1 cellular context compared by ENCODE assay signal in genomic region chr10:31972519-31973041, GRCh38.
TF ChIP-seq lines count a peak whose summit lies in the region.

No MANE protein-coding gene starts in this region.

TF ChIP-seq in K562, 482 proteins besides CTCF, POLR2A, EP300 and RAD21 (continued from another document and continues in another):
- TF ChIP-seq CREB5 (CRISPR knock-in tag; IDR thresholded peaks at IDR 0.05) (no peak), MEIS2 (IDR thresholded peaks at IDR 0.05; ENCODE audit: partially characterized antibody) (peak; percentile 84), FOXP1 (CRISPR knock-in tag; IDR thresholded peaks at IDR 0.05) (peak; percentile 77; the same call in 1 of the 2 replicates), MECOM (CRISPR knock-in tag; IDR thresholded peaks at IDR 0.05) (peak; percentile 50; the same call in 1 of the 2 replicates), ELF1 (tag; IDR thresholded peaks at IDR 0.05) (no peak), MAX (CRISPR knock-in tag; IDR thresholded peaks at IDR 0.05) (peak; percentile 83), CBX3 (IDR thresholded peaks at IDR 0.05; ENCODE audit: borderline replicate concordance in 1 of 2, low read length in 2 of 2) (peak in 1 of 2 experiments; percentile 97; a peak in 1 of 3 replicates), ZBTB7A (IDR thresholded peaks at IDR 0.05; ENCODE audit: borderline replicate concordance, control insufficient read depth, low read depth, low read length) (0 out of 2 replicates have a peak, but pooled peaks have one; percentile 38), HDAC2 (IDR thresholded peaks at IDR 0.05) (peak; percentile 98), IRF2 (CRISPR knock-in tag; IDR thresholded peaks at IDR 0.05) (no peak), NR2C1 (IDR thresholded peaks at IDR 0.05) (0 out of 2 replicates have a peak, but pooled peaks have one; percentile 42), NR2C1 (tag; IDR thresholded peaks at IDR 0.05) (peak; percentile 68; the same call in 1 of the 2 replicates), BACH1 (tag; IDR thresholded peaks at IDR 0.05) (peak; percentile 49; the same call in 1 of the 2 replicates), BRD4 (IDR thresholded peaks at IDR 0.05) (no peak), PBX2 (CRISPR knock-in tag; IDR thresholded peaks at IDR 0.05; ENCODE audit: low read depth) (no peak), PBX2 (tag; conservative IDR thresholded peaks at IDR 0.05; ENCODE audit: low read depth) (peak; percentile 32), POLR2AphosphoS5 (IDR thresholded peaks at IDR 0.05; ENCODE audit: control insufficient read depth, insufficient read depth, low read depth, low read length) (peak; percentile 98), NFIC (IDR thresholded peaks at IDR 0.05) (peak; percentile 97), HNRNPL (IDR thresholded peaks at IDR 0.05; ENCODE audit: low read depth, low read length) (no peak), HLTF (IDR thresholded peaks at IDR 0.05) (peak; percentile 94), GABPB2 (CRISPR knock-in tag; conservative IDR thresholded peaks at IDR 0.05) (no peak), ZBTB43 (CRISPR knock-in tag; IDR thresholded peaks at IDR 0.05) (0 out of 2 replicates have a peak, but pooled peaks have one; percentile 74), KLF1 (tag; IDR thresholded peaks at IDR 0.05) (no peak), ESRRB (CRISPR knock-in tag; IDR thresholded peaks at IDR 0.05; ENCODE audit: borderline replicate concordance) (no peak), TCF7L2 (IDR thresholded peaks at IDR 0.05; ENCODE audit: low read depth, low read length) (peak; percentile 26; the same call in 1 of the 2 replicates), SAFB2 (IDR thresholded peaks at IDR 0.05; ENCODE audit: borderline replicate concordance, low read depth, low read length, severe bottlenecking) (no peak), HMGN3 (IDR thresholded peaks at IDR 0.05; ENCODE audit: borderline replicate concordance, extremely low read depth, insufficient read length, low read depth, low read length) (peak; percentile 93), ATF4 (CRISPR knock-in tag; IDR thresholded peaks at IDR 0.05) (peak; percentile 60; the same call in 1 of the 2 replicates), MITF (IDR thresholded peaks at IDR 0.05) (no peak), KHSRP (IDR thresholded peaks at IDR 0.05) (peak; percentile 83), ETV5 (CRISPR knock-in tag; IDR thresholded peaks at IDR 0.05; ENCODE audit: low read depth) (peak; percentile 66; the same call in 1 of the 2 replicates), GATAD2B (IDR thresholded peaks at IDR 0.05; ENCODE audit: borderline replicate concordance) (peak; percentile 96), ZBTB9 (CRISPR knock-in tag; IDR thresholded peaks at IDR 0.05) (peak; percentile 43; the same call in 1 of the 2 replicates), MYNN (IDR thresholded peaks at IDR 0.05) (peak; percentile 91), MYNN (CRISPR knock-in tag; IDR thresholded peaks at IDR 0.05) (no peak), TAL1 (IDR thresholded peaks at IDR 0.05) (peak; percentile 99), ETS2 (tag; IDR thresholded peaks at IDR 0.05; ENCODE audit: borderline replicate concordance, poor library complexity, severe bottlenecking) (no peak), ZNF75A (CRISPR knock-in tag; IDR thresholded peaks at IDR 0.05) (no peak), CBX8 (IDR thresholded peaks at IDR 0.05; ENCODE audit: borderline replicate concordance, extremely low read depth, low read depth, low read length, poor library complexity, severe bottlenecking) (no peak), NR0B1 (IDR thresholded peaks at IDR 0.05; ENCODE audit: partially characterized antibody) (no peak), TOE1 (IDR thresholded peaks at IDR 0.05; ENCODE audit: borderline replicate concordance) (peak; percentile 78), TOE1 (CRISPR knock-in tag; IDR thresholded peaks at IDR 0.05; ENCODE audit: borderline replicate concordance, low read depth) (no peak), ZNF143 (CRISPR knock-in tag; IDR thresholded peaks at IDR 0.05) (no peak), RB1 (IDR thresholded peaks at IDR 0.05; ENCODE audit: low read depth) (peak; percentile 55), GMEB1 (CRISPR knock-in tag; IDR thresholded peaks at IDR 0.05) (no peak), JUND (IDR thresholded peaks at IDR 0.05; ENCODE audit: borderline replicate concordance, low read depth, low read length) (peak; percentile 79; the same call in 1 of the 2 replicates), JUND (tag; IDR thresholded peaks at IDR 0.05; ENCODE audit: borderline replicate concordance, low read depth, low read length) (peak; percentile 85; the same call in 2 of the 3 replicates), L3MBTL2 (IDR thresholded peaks at IDR 0.05) (peak; percentile 54), RUNX1 (IDR thresholded peaks at IDR 0.05; ENCODE audit: low read depth) (peak; percentile 97), ZNF764 (CRISPR knock-in tag; IDR thresholded peaks at IDR 0.05; ENCODE audit: low read depth) (no peak), LCOR (CRISPR knock-in tag; IDR thresholded peaks at IDR 0.05) (peak; percentile 97), HNRNPH1 (optimal IDR thresholded peaks at IDR 0.05; ENCODE audit: low read depth, low read length) (no peak), CREB3 (tag; conservative IDR thresholded peaks at IDR 0.05; ENCODE audit: low read depth) (peak; percentile 51; the same call in 1 of the 2 replicates), MAFG (tag; conservative IDR thresholded peaks at IDR 0.05) (peak; percentile 49; the same call in 1 of the 2 replicates), FOSL1 (tag; conservative IDR thresholded peaks at IDR 0.05) (peak; percentile 81), CBX5 (IDR thresholded peaks at IDR 0.05; ENCODE audit: borderline replicate concordance, low read depth) (peak; percentile 80), EHMT2 (IDR thresholded peaks at IDR 0.05) (no peak), STAG1 (CRISPR knock-in tag; IDR thresholded peaks at IDR 0.05; ENCODE audit: borderline replicate concordance) (no peak), ZNF408 (CRISPR knock-in tag; IDR thresholded peaks at IDR 0.05; ENCODE audit: low read depth) (no peak), ESRRA (IDR thresholded peaks at IDR 0.05; ENCODE audit: borderline replicate concordance, low read depth) (peak; percentile 90; the same call in 1 of the 2 replicates), NFATC3 (IDR thresholded peaks at IDR 0.05) (no peak; the same call in 1 of the 2 replicates), FOXJ3 (CRISPR knock-in tag; IDR thresholded peaks at IDR 0.05) (no peak)
